In the genomic region with DNA sequence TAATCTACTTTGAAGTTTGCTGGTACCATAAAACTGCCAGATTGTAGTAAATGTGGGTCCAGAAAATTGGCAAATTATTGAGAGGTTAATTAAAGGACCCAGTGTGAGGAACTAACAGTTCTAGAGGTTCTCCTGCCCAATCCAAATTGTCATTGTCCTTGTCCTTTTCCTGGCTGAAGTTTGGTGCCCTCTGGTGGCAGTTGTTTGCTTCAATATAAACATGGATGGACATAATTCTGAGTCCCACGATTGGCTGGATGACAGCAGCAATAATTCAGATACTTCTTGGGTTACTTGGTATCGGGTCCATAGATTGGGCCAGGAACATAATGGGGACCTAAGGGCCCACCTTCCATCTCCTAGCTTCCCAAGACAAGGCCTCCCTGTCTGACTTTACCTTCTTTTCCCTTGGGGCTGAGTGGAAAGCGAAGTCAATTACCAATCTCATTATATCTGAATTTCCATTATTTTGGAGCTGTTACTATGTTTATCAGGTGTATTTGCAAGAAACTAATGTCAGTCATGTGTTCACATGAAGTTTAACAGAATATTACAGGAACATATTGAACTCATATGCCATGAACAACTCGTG, we compare ENCODE assay signal across 1 cellular context.
TF ChIP-seq lines count a peak whose summit lies in the region.

No MANE protein-coding gene starts in this region.

TF ChIP-seq in K562, 482 proteins besides CTCF, POLR2A, EP300 and RAD21 (continued from another document):
- TF ChIP-seq, protein P1, sequence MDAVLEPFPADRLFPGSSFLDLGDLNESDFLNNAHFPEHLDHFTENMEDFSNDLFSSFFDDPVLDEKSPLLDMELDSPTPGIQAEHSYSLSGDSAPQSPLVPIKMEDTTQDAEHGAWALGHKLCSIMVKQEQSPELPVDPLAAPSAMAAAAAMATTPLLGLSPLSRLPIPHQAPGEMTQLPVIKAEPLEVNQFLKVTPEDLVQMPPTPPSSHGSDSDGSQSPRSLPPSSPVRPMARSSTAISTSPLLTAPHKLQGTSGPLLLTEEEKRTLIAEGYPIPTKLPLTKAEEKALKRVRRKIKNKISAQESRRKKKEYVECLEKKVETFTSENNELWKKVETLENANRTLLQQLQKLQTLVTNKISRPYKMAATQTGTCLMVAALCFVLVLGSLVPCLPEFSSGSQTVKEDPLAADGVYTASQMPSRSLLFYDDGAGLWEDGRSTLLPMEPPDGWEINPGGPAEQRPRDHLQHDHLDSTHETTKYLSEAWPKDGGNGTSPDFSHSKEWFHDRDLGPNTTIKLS (IDR thresholded peaks at IDR 0.05; ENCODE audit: borderline replicate concordance, low read depth): peak; percentile 44; the same call in 1 of the 2 replicates
- TF ChIP-seq TBL1XR1 (IDR thresholded peaks at IDR 0.05; ENCODE audit: low read length in 2 of 2) (0 out of 4 replicates have a peak, but pooled peaks of 1 of the 2 experiments have one; percentile 6), HDAC6 (IDR thresholded peaks at IDR 0.05; ENCODE audit: low read depth, low read length) (no peak), ARID2 (IDR thresholded peaks at IDR 0.05) (no peak), RCOR1 (IDR thresholded peaks at IDR 0.05; ENCODE audit: borderline replicate concordance in 1 of 2, low read depth in 2 of 2, low read length in 2 of 2) (peak in 1 of 2 experiments; percentile 19; a peak in 1 of 4 replicates)
